ENCODE assay signal across 8 cellular contexts in genomic region chr9:127395491-127396252, GRCh38. TPM values are rescaled to one million over a fixed set of nuclear protein-coding genes. Genes with fewer than 3 reads are reported as not detected.
DNase-seq lines count a peak whose midpoint lies in the region; ATAC-seq and TF ChIP-seq lines count a peak whose summit lies in the region.

No MANE protein-coding gene starts in this region.

- no peaks in the 10 kb centered on the region for H3K27me3 ChIP-seq in Panc1 (ENCODE audit: control insufficient read depth, insufficient read depth, low read length)

- no peaks in the 10 kb centered on the region for H3K36me3 Mint-ChIP-seq in glutamatergic neuron (ENCODE audit: unreplicated experiment)

- POLR2A ChIA-PET in Panc1 (lab: Charles Lee): no interaction called here

- H3K9me3 ChIP-seq in Panc1 (ENCODE audit: control insufficient read depth, insufficient read depth, low read depth, low read length): no peaks in the 10 kb centered on the region
- H3K9me3 ChIP-seq in mucosa of descending colon: no peaks in the 10 kb centered on the region

- H3K27me3 Mint-ChIP-seq in glutamatergic neuron (ENCODE audit: unreplicated experiment): peaks cover 6% of the 10 kb centered on the region

- H3K27ac Mint-ChIP-seq in glutamatergic neuron (ENCODE audit: unreplicated experiment): no peak overlapping the region

- no peak for ATAC-seq in Panc1
- ATAC-seq in mucosa of descending colon: no peak
- no peak for ATAC-seq in HG02571 (IDR thresholded peaks at IDR 0.05; ENCODE audit: unreplicated experiment)

- H3K36me3 ChIP-seq in Panc1 (ENCODE audit: control insufficient read depth, insufficient read depth, low read length) (no peaks in the 10 kb centered on the region; the same call in 1 of the 2 replicates), mucosa of descending colon (ENCODE audit: low read depth) (peaks cover 6% of the 10 kb centered on the region)

- H3K4me1 ChIP-seq in Panc1 (ENCODE audit: control insufficient read depth, insufficient read depth, low read length) (peaks cover 17% of the 10 kb centered on the region), mucosa of descending colon (ENCODE audit: low read depth) (peaks cover 19% of the 10 kb centered on the region)

- peak overlapping the region; percentile 86 for H3K27ac ChIP-seq in Panc1 (ENCODE audit: low read length)

- TF ChIP-seq CTCF in Panc1 (IDR thresholded peaks at IDR 0.05) (no peak), glutamatergic neuron (IDR thresholded peaks at IDR 0.05; ENCODE audit: partially characterized antibody, unreplicated experiment) (no peak), retinal pigment epithelial cell (conservative IDR thresholded peaks at IDR 0.05; ENCODE audit: low read depth, low read length) (no peak), mucosa of descending colon (IDR thresholded peaks at IDR 0.05) (no peak)

- in situ Hi-C loops in Panc1 (cut with HindIII; ENCODE audit: low pct_unique_long_range_greater_than_20kb, low sequenced_read_pairs): no loop called here

- BruUV-seq in Panc1 (replicated peaks; lab: Mats Ljungman, UMichigan): no TSS peak

- H3K4me3 Mint-ChIP-seq in glutamatergic neuron (ENCODE audit: unreplicated experiment): peak overlapping the region; percentile 88

- intact Hi-C loops in Panc1 (cut with micrococcal nuclease; ENCODE audit: unreplicated experiment) (no loop called here), mucosa of descending colon (cut with DNase I, micrococcal nuclease) (no loop called here)

- peaks cover 2% of the 10 kb centered on the region for H3K4me1 Mint-ChIP-seq in glutamatergic neuron (ENCODE audit: low read depth, unreplicated experiment)

- peak overlapping the region; percentile 64 to 76 for H3K4me3 ChIP-seq in Panc1 (ENCODE audit: low read depth in 2 of 2, low read length in 2 of 2)
- H3K4me3 ChIP-seq in retinal pigment epithelial cell (ENCODE audit: low read length): peak overlapping the region; percentile 72
- no peak overlapping the region for H3K4me3 ChIP-seq in mucosa of descending colon

- H3K9me3 Mint-ChIP-seq in glutamatergic neuron (ENCODE audit: unreplicated experiment): peaks cover 5% of the 10 kb centered on the region

- DNase-seq in DMS53 (lab: John Stamatoyannopoulos, UW) (peak; percentile 45), DMS53 treated with DMSO at 0.1 percent for 48 hours (lab: John Stamatoyannopoulos, UW; ENCODE audit: unreplicated experiment) (no peak), Panc1 (ENCODE audit: low read depth, low spot score) (no peak), glutamatergic neuron (no peak), retinal pigment epithelial cell (ENCODE audit: low read depth) (no peak), mucosa of descending colon (no peak), NCI-H524 treated with DMSO at 0.1 percent for 48 hours (lab: John Stamatoyannopoulos, UW) (no peak)

- CTCF ChIA-PET in Panc1 (lab: Charles Lee): no interaction called here

RNA-seq across cellular contexts. Expression of gene SLC2A8, which starts 1.3 kb away (rescaled TPM):
- total RNA-seq in Panc1 (2021; ENCODE audit: unreplicated experiment) (55.7 TPM), glutamatergic neuron (ENCODE audit: unreplicated experiment) (30.6 TPM), mucosa of descending colon (10 to 100 TPM; 17.3 to 60.1 (median 23.0) TPM)
- 38.1 TPM for polyA plus RNA-seq in Panc1 (2012; ENCODE audit: insufficient read length)

RNA-seq across cellular contexts. Expression of gene ZNF79, which starts 28.5 kb away (rescaled TPM):
- total RNA-seq in Panc1 (2021; ENCODE audit: unreplicated experiment) (5.4 TPM), glutamatergic neuron (ENCODE audit: unreplicated experiment) (10.0 TPM), mucosa of descending colon (10 to 100 TPM in 1 of 3 donors, 1 to 10 TPM in 2; 5.1 to 13.6 (median 5.7) TPM)
- 3.5 TPM for polyA plus RNA-seq in Panc1 (2012; ENCODE audit: insufficient read length)

RNA-seq across cellular contexts. Expression of gene RPL12, which starts 55.5 kb away (rescaled TPM):
- total RNA-seq in Panc1 (2021; ENCODE audit: unreplicated experiment) (951 TPM), glutamatergic neuron (ENCODE audit: unreplicated experiment) (475 TPM), mucosa of descending colon (100 to 1,000 TPM; 726 to 998 (median 926) TPM)
- 1,315 TPM for polyA plus RNA-seq in Panc1 (2012; ENCODE audit: insufficient read length)

RNA-seq across cellular contexts. Expression of gene LRSAM1, which starts 55.6 kb away (rescaled TPM):
- 15.4 TPM for total RNA-seq in Panc1 (2021; ENCODE audit: unreplicated experiment)
- 21.1 TPM for polyA plus RNA-seq in Panc1 (2012; ENCODE audit: insufficient read length)
- total RNA-seq in glutamatergic neuron (ENCODE audit: unreplicated experiment): 38.0 TPM
- 10 to 100 TPM; 16.8 to 29.0 (median 17.9) TPM for total RNA-seq in mucosa of descending colon
